In genomic region chr9:71793386-71794105, GRCh38 we compare ENCODE assay signal across 8 cellular contexts. TPM values are rescaled to one million over a fixed set of nuclear protein-coding genes. Genes with fewer than 3 reads are reported as not detected.
DNase-seq lines count a peak whose midpoint lies in the region; ATAC-seq, FAIRE-seq and TF ChIP-seq lines count a peak whose summit lies in the region.

No MANE protein-coding gene starts in this region.

- H3K27me3 Mint-ChIP-seq in nephron progenitor cell (ENCODE audit: low read depth, poor library complexity) (peaks cover 5% of the 10 kb centered on the region), CD14-positive monocyte (ENCODE audit: low read depth in 3 of 3) (peaks cover 0 to 3% (median 0%) of the 10 kb centered on the region in 3 donors)

- intact Hi-C loops in CD14-positive monocyte (cut with micrococcal nuclease), result no loop called here

- H3K4me3 Mint-ChIP-seq in nephron progenitor cell (no peak overlapping the region), CD14-positive monocyte (no peak overlapping the region)

- no peaks in the 10 kb centered on the region for H3K36me3 ChIP-seq in brain microvascular endothelial cell (replicated peaks)

- no peaks in the 10 kb centered on the region for H3K36me3 Mint-ChIP-seq in nephron progenitor cell (ENCODE audit: low read depth)
- no peaks in the 10 kb centered on the region for H3K36me3 Mint-ChIP-seq in CD14-positive monocyte

- peak; percentile 52 for DNase-seq in brain microvascular endothelial cell
- DNase-seq in nephron progenitor cell, result peak; percentile 11
- no peak for DNase-seq in OCI-M1 (lab: John Stamatoyannopoulos, UW)
- no peak for DNase-seq in CD14-positive monocyte (ENCODE audit: low spot score)
- DNase-seq in GM13977 (ENCODE audit: low spot score), result no peak
- no peak for DNase-seq in frontal cortex (ENCODE audit: low spot score in 2 of 2)

- FAIRE-seq in frontal cortex (lab: Jason Lieb, UNC), result no peak

- H3K27me3 ChIP-seq in brain microvascular endothelial cell (replicated peaks), result no peaks in the 10 kb centered on the region

- H3K9me3 Mint-ChIP-seq in nephron progenitor cell (no peaks in the 10 kb centered on the region), CD14-positive monocyte (peaks cover 0 to 2% (median 0%) of the 10 kb centered on the region in 7 donors)

- in situ Hi-C loops in brain microvascular endothelial cell (cut with HindIII; ENCODE audit: low pct_ligation_motif_present, low sequenced_read_pairs), result loop anchor here (25.0 kb wide), 1 partner anchor 481 kb away; no protein-coding TSS in a partner anchor
- in situ Hi-C loops in GM13977 (cut with MboI; ENCODE audit: low pct_unique_long_range_greater_than_20kb, low sequenced_read_pairs, unreplicated experiment), result no loop called here

- H3K27ac ChIP-seq in brain microvascular endothelial cell, result peak overlapping the region; percentile 67

- H3K4me1 Mint-ChIP-seq in nephron progenitor cell (no peaks in the 10 kb centered on the region), CD14-positive monocyte (no peaks in the 10 kb centered on the region)

- ATAC-seq in GM18909 (IDR thresholded peaks at IDR 0.05; ENCODE audit: poor library complexity, unreplicated experiment) (peak; percentile 51), HG03139 (IDR thresholded peaks at IDR 0.05; ENCODE audit: unreplicated experiment) (peak; percentile 30)

- TF ChIP-seq CTCF in brain microvascular endothelial cell (IDR thresholded peaks at IDR 0.05; ENCODE audit: low read depth, low read length, missing control alignments) (no peak), nephron progenitor cell (IDR thresholded peaks at IDR 0.05) (no peak), CD14-positive monocyte (IDR thresholded peaks at IDR 0.05) (no peak), GM13977 (IDR thresholded peaks at IDR 0.05; ENCODE audit: extremely low read depth, insufficient read depth, missing control alignments) (no peak)

- H3K4me3 ChIP-seq in brain microvascular endothelial cell (ENCODE audit: low read depth, low read length), result no peak overlapping the region

- H3K27ac Mint-ChIP-seq in nephron progenitor cell, result no peak overlapping the region
- H3K27ac Mint-ChIP-seq in CD14-positive monocyte, result no peak overlapping the region

RNA-seq across cellular contexts. Expression of gene CEMIP2, which starts 25.2 kb away (rescaled TPM):
- polyA plus RNA-seq in CD14-positive monocyte, result 10 to 100 TPM; 11.6 to 21.4 TPM
- 41.6 TPM for total RNA-seq in frontal cortex

Comparison
In these comparisons a context has a peak if more than half of its experiments do, and no peak if none do; other contexts are left out.
1. DNase-seq: peak in brain microvascular endothelial cell (single experiment) and nephron progenitor cell (single experiment); none in OCI-M1 (single experiment), CD14-positive monocyte (single experiment), GM13977 (single experiment) and frontal cortex (0 of 2).